Comparison of ENCODE assay signal across 17 cellular contexts in genomic region chr4:6116696-6117285, GRCh38.
DNase-seq lines count a peak whose midpoint lies in the region; ATAC-seq and TF ChIP-seq lines count a peak whose summit lies in the region.
"Had no signal": no experiment of that assay in that cellular context is flagged by ENCODE, and none has a peak within 500 bp of the region (broad histone marks: within the 10 kb centered on the region; RNA-seq: fewer than 3 reads in every experiment).

No MANE protein-coding gene starts in this region.

- peak overlapping the region; percentile 21; the same call in 1 of the 2 replicates for H3K27ac Mint-ChIP-seq in WTC11
- H3K27ac Mint-ChIP-seq: activated T-cell treated with anti-CD3 and anti-CD28 coated beads, Interleukin-2, amount 50 U/mL, for 72 hours; naive B cell had no signal

- H3K36me3 Mint-ChIP-seq in WTC11, result no peaks in the 10 kb centered on the region
- H3K36me3 Mint-ChIP-seq: naive B cell had no signal

- TF ChIP-seq CTCF in WTC11 (IDR thresholded peaks at IDR 0.05), result no peak

- POLR2A ChIA-PET in WTC11 (lab: Charles Lee), result no interaction called here

- intact Hi-C loops in cardiac septum (cut with DNase I) (no loop called here), left cardiac atrium (cut with DNase I) (no loop called here)

- DNase-seq in cardiac septum (ENCODE audit: low spot score) (peak; percentile 22), left cardiac atrium (no peak), NCI-H2029 treated with DMSO at 0.1 percent for 48 hours (lab: John Stamatoyannopoulos, UW) (peak; percentile 59), WTC11 (ENCODE audit: low spot score) (no peak), ACHN (no peak), SIG-M5 (lab: John Stamatoyannopoulos, UW) (no peak)
- DNase-seq: activated CD4-positive, alpha-beta T cell treated with anti-CD3 and anti-CD28 coated beads, Interleukin-2, amount 50 U/mL, for 48 hours; activated T-cell treated with anti-CD3 and anti-CD28 coated beads, Interleukin-2, amount 50 U/mL, for 72 hours; AML-193; naive B cell; NCI-H1694 treated with DMSO at 0.1 percent for 48 hours; T-helper 1 cell had no signal

- H3K4me1 Mint-ChIP-seq in WTC11, result peaks cover 44% of the 10 kb centered on the region
- H3K4me1 Mint-ChIP-seq: naive B cell had no signal

- H3K9me3 Mint-ChIP-seq in WTC11, result no peaks in the 10 kb centered on the region
- H3K9me3 Mint-ChIP-seq: activated T-cell treated with anti-CD3 and anti-CD28 coated beads, Interleukin-2, amount 50 U/mL, for 72 hours; naive B cell had no signal

- ATAC-seq in left cardiac atrium (no peak), WTC11 (peak; percentile 65), GM18502 (IDR thresholded peaks at IDR 0.05; ENCODE audit: poor library complexity, unreplicated experiment) (no peak), GM18861 (IDR thresholded peaks at IDR 0.05; ENCODE audit: unreplicated experiment) (no peak)
- ATAC-seq: activated T-cell treated with anti-CD3 and anti-CD28 coated beads, Interleukin-2, amount 50 U/mL, for 72 hours; esophagus mucosa; pancreas; Right ventricle myocardium inferior had no signal

- H3K27me3 Mint-ChIP-seq in WTC11 (ENCODE audit: low read depth), result peaks cover 6% of the 10 kb centered on the region

- in situ Hi-C loops in ACHN (cut with HindIII; ENCODE audit: low pct_ligation_motif_present, low pct_unique_long_range_greater_than_20kb, low sequenced_read_pairs), result no loop called here

- no peak overlapping the region for H3K4me3 Mint-ChIP-seq in WTC11
- H3K4me3 Mint-ChIP-seq: activated T-cell treated with anti-CD3 and anti-CD28 coated beads, Interleukin-2, amount 50 U/mL, for 72 hours; naive B cell had no signal

- CTCF ChIA-PET in WTC11 (lab: Charles Lee), result interaction anchor here (1.5 kb wide), 1 partner anchor 134 kb away, joined by 3 read pairs; no protein-coding TSS in a partner anchor

TF ChIP-seq in WTC11, 78 proteins besides CTCF, POLR2A, EP300 and RAD21:
- 0 out of 2 replicates have a peak, but pooled peaks have one; percentile 53 for TF ChIP-seq ZNF121 (CRISPR knock-in tag; IDR thresholded peaks at IDR 0.05)
- TF ChIP-seq TCF7 (CRISPR knock-in tag; IDR thresholded peaks at IDR 0.05; ENCODE audit: low read depth), result no peak
TF ChIP-seq in WTC11: peak in this region for 1.

Comparison
In these comparisons a context has a peak if more than half of its experiments do, and no peak if none do; other contexts are left out.
1. DNase-seq: peak in cardiac septum (single experiment) and NCI-H2029 treated with DMSO at 0.1 percent for 48 hours (single experiment); none in left cardiac atrium (single experiment), WTC11 (single experiment), ACHN (single experiment) and SIG-M5 (single experiment).